Comparison of ENCODE assay signal across 36 cellular contexts in the genomic region with DNA sequence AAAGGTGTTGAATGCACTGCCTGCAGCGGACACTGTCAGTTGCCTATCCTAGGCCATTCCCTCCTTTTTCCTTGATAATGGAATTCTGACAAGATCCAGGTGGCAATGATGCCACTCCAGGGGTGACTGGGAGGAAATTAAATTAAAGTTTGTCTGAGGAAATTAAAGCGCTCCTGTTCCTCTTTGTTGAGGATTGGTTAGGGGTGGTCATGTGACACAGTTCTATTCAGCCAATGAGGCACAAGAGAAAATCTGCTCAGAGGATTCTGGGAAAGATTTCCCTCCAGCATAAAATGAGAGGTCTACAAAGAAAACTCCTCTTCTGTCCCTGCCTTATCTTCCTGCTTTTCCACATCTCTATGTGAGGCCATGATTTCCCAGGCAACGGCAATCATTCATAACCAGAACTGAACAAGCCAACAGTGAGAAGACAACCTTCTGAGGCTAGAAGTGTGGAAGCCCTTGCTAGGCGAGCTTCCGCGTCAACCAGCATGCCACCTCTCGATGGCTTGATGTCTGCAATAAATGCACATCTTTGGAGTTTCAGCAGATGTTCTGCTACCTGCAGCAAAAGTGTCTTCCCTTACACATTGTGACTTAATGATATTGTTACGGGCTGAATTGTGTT. TPM values are rescaled to one million over a fixed set of nuclear protein-coding genes. Genes with fewer than 3 reads are reported as not detected.
"Had no signal": no experiment of that assay in that cellular context is flagged by ENCODE, and none has a peak within 500 bp of the region (broad histone marks: within the 10 kb centered on the region; RNA-seq: fewer than 3 reads in every experiment).

No MANE protein-coding gene starts in this region.

- H3K9me3 ChIP-seq: ascending aorta, breast epithelium, colonic mucosa, esophagus squamous epithelium, gastroesophageal sphincter had no signal

- H3K4me3 ChIP-seq: ascending aorta, breast epithelium, cardiac muscle cell, colonic mucosa, esophagus squamous epithelium, gastroesophageal sphincter had no signal

- FAIRE-seq: endometrium, endothelial cell of umbilical vein had no signal

- H3K27ac ChIP-seq: ascending aorta, breast epithelium, cardiac muscle cell, colonic mucosa, epithelial cell of prostate, esophagus squamous epithelium, gastroesophageal sphincter, WERI-Rb-1 had no signal

- ATAC-seq: activated CD4-positive, alpha-beta T cell treated with anti-CD3 and anti-CD28 coated beads for 36 hours; activated CD8-positive, alpha-beta memory T cell treated with anti-CD3 and anti-CD28 coated beads, Interleukin-2, amount 10 ng/mL, durations not matched to agents 7 days and 5 days; activated CD8-positive, alpha-beta T cell treated with anti-CD3 and anti-CD28 coated beads, Interleukin-2, amount 10 ng/mL, durations not matched to agents 7 days and 5 days; activated naive CD4-positive, alpha-beta T cell treated with anti-CD3 and anti-CD28 coated beads, Interleukin-2, amount 50 U/mL, for 72 hours; gastroesophageal sphincter; T-helper 17 cell had no signal

- H3K4me1 ChIP-seq: ascending aorta, breast epithelium, colonic mucosa had no signal

- DNase-seq: activated CD4-positive, alpha-beta memory T cell treated with anti-CD3 and anti-CD28 coated beads for 36 hours; activated CD4-positive, alpha-beta T cell treated with anti-CD3 and anti-CD28 coated beads for 36 hours; activated CD4-positive, alpha-beta T cell treated with anti-CD3 and anti-CD28 coated beads, Interleukin-2, amount 10 ng/mL, durations not matched to agents 24 days and 14 days; activated CD4-positive, CD25-positive, alpha-beta regulatory T cell; activated CD4-positive, CD25-positive, alpha-beta regulatory T cell treated with anti-CD3 and anti-CD28 coated beads, Interleukin-2, amount 50 U/mL, for 72 hours; activated CD8-positive, alpha-beta memory T cell treated with anti-CD3 and anti-CD28 coated beads, Interleukin-2, amount 10 ng/mL, durations not matched to agents 7 days and 5 days; activated CD8-positive, alpha-beta memory T cell treated with anti-CD3 and anti-CD28 coated beads, Interleukin-2, amount 50 U/mL, for 4 hours; activated CD8-positive, alpha-beta T cell treated with anti-CD3 and anti-CD28 coated beads, Interleukin-2, amount 10 ng/mL, durations not matched to agents 7 days and 5 days; activated effector memory CD4-positive, alpha-beta T cell treated with anti-CD3 and anti-CD28 coated beads, Interleukin-2, amount 50 U/mL, for 16 hours; activated naive CD4-positive, alpha-beta T cell treated with anti-CD3 and anti-CD28 coated beads, Interleukin-2, amount 10 ng/mL, durations not matched to agents 7 days and 5 days; activated naive CD8-positive, alpha-beta T cell treated with anti-CD3 and anti-CD28 coated beads, Interleukin-2, amount 10 ng/mL, durations not matched to agents 7 days and 5 days; activated T-cell treated with anti-CD3 and anti-CD28 coated beads, Interleukin-2, amount 50 U/mL, for 1 hour; activated T-cell treated with anti-CD3 and anti-CD28 coated beads, Interleukin-2, amount 50 U/mL, for 48 hours; central memory CD4-positive, alpha-beta T cell; cerebellar nuclear complex; colonic mucosa; effector CD8-positive, alpha-beta T cell; esophagus squamous epithelium; foreskin melanocyte; T-helper 1 cell; T-helper 17 cell; T1000; WERI-Rb-1 had no signal

- H3K27me3 ChIP-seq: ascending aorta, breast epithelium, cardiac muscle cell, colonic mucosa, gastroesophageal sphincter had no signal

- H3K36me3 ChIP-seq: ascending aorta, breast epithelium, cardiac muscle cell, colonic mucosa, esophagus squamous epithelium, gastroesophageal sphincter, WERI-Rb-1 had no signal

RNA-seq across cellular contexts. Expression of gene BCO1, which starts 5.6 kb away (rescaled TPM):
- total RNA-seq: activated CD4-positive, alpha-beta memory T cell treated with anti-CD3 and anti-CD28 coated beads for 36 hours; activated CD4-positive, alpha-beta T cell treated with anti-CD3 and anti-CD28 coated beads for 36 hours; activated CD4-positive, alpha-beta T cell treated with anti-CD3 and anti-CD28 coated beads, Interleukin-2, amount 10 ng/mL, durations not matched to agents 24 days and 14 days; activated CD8-positive, alpha-beta memory T cell treated with anti-CD3 and anti-CD28 coated beads for 36 hours; activated CD8-positive, alpha-beta memory T cell treated with anti-CD3 and anti-CD28 coated beads, Interleukin-2, amount 10 ng/mL, durations not matched to agents 7 days and 5 days; activated CD8-positive, alpha-beta T cell treated with anti-CD3 and anti-CD28 coated beads, Interleukin-2, amount 10 ng/mL, durations not matched to agents 7 days and 5 days; activated naive CD4-positive, alpha-beta T cell treated with anti-CD3 and anti-CD28 coated beads, Interleukin-2, amount 50 U/mL, for 72 hours; activated naive CD8-positive, alpha-beta T cell treated with anti-CD3 and anti-CD28 coated beads, Interleukin-2, amount 10 ng/mL, durations not matched to agents 7 days and 5 days; activated T-helper 1 cell treated with anti-CD3 and anti-CD28 coated beads, Interleukin-12 subunit alpha, Interleukin-12 subunit beta, Interleukin-2, Interleukin-4 antibody, amounts not matched to agents 30 ng/mL and 10 ng/mL and 1 ng/mL, durations not matched to agents 14 hours and 24 hours and 36 hours; activated T-helper 2 cell treated with anti-CD3 and anti-CD28 coated beads, Interferon-gamma antibody, Interleukin-2, Interleukin-4, amounts not matched to agents 10 μg/mL and 5 μg/mL and 100 μg/mL, durations not matched to agents 14 hours and 24 hours and 36 hours; ascending aorta; cardiac muscle cell; endothelial cell of umbilical vein; fibroblast of villous mesenchyme; glomerular endothelial cell; T-helper 17 cell had no signal
- polyA plus RNA-seq: cardiac muscle cell, endothelial cell of umbilical vein had no signal
